In genomic region chr4:163915896-163916295, GRCh38 we compare ENCODE assay signal across 8 cellular contexts.
"Had no signal": no experiment of that assay in that cellular context is flagged by ENCODE, and none has a peak within 500 bp of the region (broad histone marks: within the 10 kb centered on the region; RNA-seq: fewer than 3 reads in every experiment).

No MANE protein-coding gene starts in this region.

- DNase-seq: GDM1, GF-D8 had no signal

- ATAC-seq: GM12878 had no signal

- FAIRE-seq: G401.6, GM12878, GM12891, GM12892, GM18507, GM19239 had no signal

- H3K4me3 ChIP-seq: GM12878 had no signal
